ENCODE assay signal across 8 cellular contexts in genomic region chr7:155069992-155070827, GRCh38. TPM values are rescaled to one million over a fixed set of nuclear protein-coding genes. Genes with fewer than 3 reads are reported as not detected.
DNase-seq lines count a peak whose midpoint lies in the region; TF ChIP-seq lines count a peak whose summit lies in the region.

Gene HTR5A, plus strand, starts transcription at chr7:155070324. Its CDS starts 576 bp downstream, at chr7:155070900.

- intact Hi-C loops in activated CD4-positive, alpha-beta T cell treated with anti-CD3 and anti-CD28 coated beads, Interleukin-2, amount 10 ng/mL, durations not matched to agents 24 days and 14 days (cut with micrococcal nuclease) = loop anchor here (1.0 to 5.0 kb wide), 2 partner anchors 68 to 143 kb away; partner anchors contain the start of gene PAXIP1

- TF ChIP-seq CTCF in GM10266 (IDR thresholded peaks at IDR 0.05; ENCODE audit: control insufficient read depth, insufficient read depth, low read depth, missing control alignments) (no peak), chondrocyte (IDR thresholded peaks at IDR 0.05) (peak; percentile 24)

- no peaks in the 10 kb centered on the region for H3K36me3 ChIP-seq in H7 (replicated peaks; ENCODE audit: control insufficient read depth, insufficient read depth, low read length)

- H3K27ac Mint-ChIP-seq in activated CD4-positive, alpha-beta T cell treated with anti-CD3 and anti-CD28 coated beads, Interleukin-2, amount 10 ng/mL, durations not matched to agents 24 days and 14 days = no peak within 1 kb of the TSS
- no peak within 1 kb of the TSS for H3K27ac Mint-ChIP-seq in chondrocyte (ENCODE audit: unreplicated experiment)

- H3K4me1 Mint-ChIP-seq in activated CD4-positive, alpha-beta T cell treated with anti-CD3 and anti-CD28 coated beads, Interleukin-2, amount 10 ng/mL, durations not matched to agents 24 days and 14 days = no peaks in the 10 kb centered on the region
- H3K4me1 Mint-ChIP-seq in chondrocyte (ENCODE audit: low read depth) = no peaks in the 10 kb centered on the region

- DNase-seq in GM10266 (ENCODE audit: extremely low spot score) (peak; percentile 90), H7 (peak; percentile 98), M059J (ENCODE audit: low read depth) (peak; percentile 66), chondrocyte (ENCODE audit: low spot score) (peak; percentile 95), kidney tubule cell (ENCODE audit: low spot score) (peak; percentile 81), NCI-H2107 treated with DMSO at 0.1 percent for 48 hours (lab: John Stamatoyannopoulos, UW; ENCODE audit: unreplicated experiment) (no peak)
- DNase-seq in activated CD4-positive, alpha-beta T cell treated with anti-CD3 and anti-CD28 coated beads, Interleukin-2, amount 10 ng/mL, durations not matched to agents 24 days and 14 days = peak; percentile 96
- DNase-seq in stimulated activated CD4-positive, alpha-beta T cell treated with anti-CD3 and anti-CD28 coated beads, Interleukin-4, amount 100 ng/mL, for 24 hours = peak; percentile 78

- H3K4me3 ChIP-seq in H7 (ENCODE audit: insufficient read depth, low read depth, low read length) = peak within 1 kb of the TSS; percentile 45

- peaks cover 4% of the 10 kb centered on the region for H3K9me3 Mint-ChIP-seq in activated CD4-positive, alpha-beta T cell treated with anti-CD3 and anti-CD28 coated beads, Interleukin-2, amount 10 ng/mL, durations not matched to agents 24 days and 14 days
- no peaks in the 10 kb centered on the region for H3K9me3 Mint-ChIP-seq in chondrocyte (ENCODE audit: low read depth)

- H3K27me3 Mint-ChIP-seq in activated CD4-positive, alpha-beta T cell treated with anti-CD3 and anti-CD28 coated beads, Interleukin-2, amount 10 ng/mL, durations not matched to agents 24 days and 14 days = peaks cover 20% of the 10 kb centered on the region
- H3K27me3 Mint-ChIP-seq in chondrocyte (ENCODE audit: low read depth) = no peaks in the 10 kb centered on the region

- peaks cover 24% of the 10 kb centered on the region for H3K27me3 ChIP-seq in H7 (ENCODE audit: control insufficient read depth, insufficient read depth, low read length)

- no peaks in the 10 kb centered on the region for H3K36me3 Mint-ChIP-seq in activated CD4-positive, alpha-beta T cell treated with anti-CD3 and anti-CD28 coated beads, Interleukin-2, amount 10 ng/mL, durations not matched to agents 24 days and 14 days (ENCODE audit: low read depth)
- no peaks in the 10 kb centered on the region for H3K36me3 Mint-ChIP-seq in chondrocyte (ENCODE audit: low read depth)

- no peak within 1 kb of the TSS for H3K4me3 Mint-ChIP-seq in activated CD4-positive, alpha-beta T cell treated with anti-CD3 and anti-CD28 coated beads, Interleukin-2, amount 10 ng/mL, durations not matched to agents 24 days and 14 days
- no peak within 1 kb of the TSS for H3K4me3 Mint-ChIP-seq in chondrocyte (ENCODE audit: unreplicated experiment)

RNA-seq across cellular contexts. Expression of gene HTR5A, which starts in this region (rescaled TPM):
- not detected in 2 replicates for total RNA-seq in H7 (2014; rRNA removed; shearing (Covaris generic))
- not detected in 2 replicates for total RNA-seq in M059J (2014; rRNA removed; shearing (Covaris generic))
- total RNA-seq in activated CD4-positive, alpha-beta T cell treated with anti-CD3 and anti-CD28 coated beads, Interleukin-2, amount 10 ng/mL, durations not matched to agents 24 days and 14 days = not detected in 2 replicates
- not detected in 3 replicates for total RNA-seq in chondrocyte

Comparison
In these comparisons a context has a peak if more than half of its experiments do, and no peak if none do; other contexts are left out.
1. Peak in DNase-seq and H3K4me3 ChIP-seq in H7; RNA of the gene not detected or under 1 TPM.
2. Peak in DNase-seq in M059J; RNA of the gene not detected or under 1 TPM.
3. Peak in DNase-seq in activated CD4-positive, alpha-beta T cell treated with anti-CD3 and anti-CD28 coated beads, Interleukin-2, amount 10 ng/mL, durations not matched to agents 24 days and 14 days; RNA of the gene not detected or under 1 TPM.
4. Peak in DNase-seq in chondrocyte; RNA of the gene not detected or under 1 TPM.